ENCODE assay signal across 11 cellular contexts in genomic region chr1:73913025-73913424, GRCh38.
"Had no signal": no experiment of that assay in that cellular context is flagged by ENCODE, and none has a peak within 500 bp of the region (broad histone marks: within the 10 kb centered on the region; RNA-seq: fewer than 3 reads in every experiment).

No MANE protein-coding gene starts in this region.

- H3K4me1 ChIP-seq: HAP-1 had no signal

- DNase-seq: GM23248, GOT3, H7, H9, HCEC 1CT, HFFc6 had no signal

- FAIRE-seq: H1, H54 had no signal

- ATAC-seq: GM23338, HCT116 had no signal

- H3K36me3 ChIP-seq: HAP-1 had no signal

- H3K4me2 ChIP-seq: GM23338 had no signal

- H3K4me3 Mint-ChIP-seq: GM23338, H9, HFFc6 had no signal

- H3K9ac ChIP-seq: GM23248 had no signal

- H3K27ac ChIP-seq: GM23248 had no signal

- H3K4me3 ChIP-seq: GM23248, GM23338, HAP-1 had no signal

- H3K27ac Mint-ChIP-seq: GM23338, H9, HFFc6 had no signal

- H3K9me3 ChIP-seq: HAP-1 had no signal

- H2AFZ ChIP-seq: GM23248, GM23338 had no signal
